1 cellular context compared by ENCODE assay signal in the genomic region with DNA sequence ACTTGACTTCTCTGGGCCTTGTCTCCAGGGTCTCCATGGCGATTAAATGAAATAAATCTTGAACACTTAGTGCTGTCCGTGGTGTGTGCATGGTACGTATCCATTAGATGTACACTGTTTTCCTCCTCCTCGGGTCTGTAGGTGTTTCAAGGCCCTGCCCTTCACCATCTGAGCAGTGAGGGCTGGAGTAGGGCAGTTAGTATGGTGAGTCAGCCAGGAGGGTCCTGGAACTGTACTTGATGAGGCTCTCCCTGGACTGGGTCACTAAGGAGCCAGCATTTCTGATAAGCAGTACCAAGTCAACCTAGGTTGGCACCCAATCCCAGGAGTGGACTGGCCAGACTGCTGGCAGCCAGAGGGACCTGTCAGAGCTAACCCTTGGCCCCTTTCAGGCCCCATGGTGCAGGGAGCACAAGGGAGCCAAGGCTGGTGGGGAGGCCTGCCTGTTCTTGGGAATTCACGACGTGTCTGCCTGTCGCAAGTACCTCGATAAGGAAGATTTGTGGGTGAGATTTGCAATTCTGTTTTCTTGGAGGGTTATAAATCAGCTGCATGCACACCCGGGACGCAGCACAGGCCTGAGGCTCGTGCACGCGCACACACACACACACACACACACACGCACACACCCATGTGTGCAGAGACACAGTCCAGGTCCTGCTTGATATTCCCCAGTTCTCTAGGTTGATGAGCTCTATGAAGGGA.
TF ChIP-seq lines count a peak whose summit lies in the region.

No MANE protein-coding gene starts in this region.

TF ChIP-seq in K562, 482 proteins besides CTCF, POLR2A, EP300 and RAD21 (continued from another document):
- TF ChIP-seq, protein P1, sequence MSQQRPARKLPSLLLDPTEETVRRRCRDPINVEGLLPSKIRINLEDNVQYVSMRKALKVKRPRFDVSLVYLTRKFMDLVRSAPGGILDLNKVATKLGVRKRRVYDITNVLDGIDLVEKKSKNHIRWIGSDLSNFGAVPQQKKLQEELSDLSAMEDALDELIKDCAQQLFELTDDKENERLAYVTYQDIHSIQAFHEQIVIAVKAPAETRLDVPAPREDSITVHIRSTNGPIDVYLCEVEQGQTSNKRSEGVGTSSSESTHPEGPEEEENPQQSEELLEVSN (IDR thresholded peaks at IDR 0.05; ENCODE audit: borderline replicate concordance in 1 of 2, extremely low read depth in 1 of 2, insufficient read depth in 1 of 2, insufficient read length in 1 of 2, low read depth in 1 of 2, low read length in 1 of 2, poor library complexity in 1 of 2, severe bottlenecking in 1 of 2): no peak
- TF ChIP-seq RFX7 (CRISPR knock-in tag; IDR thresholded peaks at IDR 0.05) (no peak), ZNF174 (CRISPR knock-in tag; IDR thresholded peaks at IDR 0.05) (no peak), ZNF347 (CRISPR knock-in tag; IDR thresholded peaks at IDR 0.05; ENCODE audit: low read depth) (no peak), MEF2D (tag; conservative IDR thresholded peaks at IDR 0.05; ENCODE audit: low read depth) (peak; percentile 73; the same call in 1 of the 2 replicates), SMAD4 (CRISPR knock-in tag; conservative IDR thresholded peaks at IDR 0.05) (peak; percentile 84), JUND (IDR thresholded peaks at IDR 0.05; ENCODE audit: borderline replicate concordance, low read depth, low read length) (no peak), JUND (tag; IDR thresholded peaks at IDR 0.05; ENCODE audit: borderline replicate concordance, low read depth, low read length) (no peak; the same call in 2 of the 3 replicates)
